In genomic region chr5:58231041-58231440, GRCh38 we compare ENCODE assay signal across 20 cellular contexts.
DNase-seq lines count a peak whose midpoint lies in the region; ATAC-seq, FAIRE-seq and TF ChIP-seq lines count a peak whose summit lies in the region.
"Had no signal": no experiment of that assay in that cellular context is flagged by ENCODE, and none has a peak within 500 bp of the region (broad histone marks: within the 10 kb centered on the region; RNA-seq: fewer than 3 reads in every experiment).

No MANE protein-coding gene starts in this region.

- no peaks in the 10 kb centered on the region for H3F3A ChIP-seq in PC-3 (ENCODE audit: low read length, unreplicated experiment)

- CTCF ChIA-PET in PC-3 (lab: Charles Lee), result no interaction called here
- CTCF ChIA-PET in endothelial cell of umbilical vein (lab: Charles Lee), result interaction anchor here (1.5 to 1.6 kb wide), 2 partner anchors 28 to 343 kb away, joined by 3 to 4 read pairs; no protein-coding TSS in a partner anchor

- in situ Hi-C loops in Caki2 (cut with HindIII; ENCODE audit: low pct_unique_long_range_greater_than_20kb, low sequenced_read_pairs), result no loop called here

- no peak for FAIRE-seq in endothelial cell of umbilical vein (lab: Jason Lieb, UNC)
- FAIRE-seq: A204.1, GM12878 had no signal

- TF ChIP-seq CTCF in PC-3 (conservative IDR thresholded peaks at IDR 0.05; ENCODE audit: low read depth, low read length) (no peak), endothelial cell of umbilical vein (IDR thresholded peaks at IDR 0.05; ENCODE audit: extremely low read depth in 1 of 2, insufficient read depth in 1 of 2, low read depth in 1 of 2, low read length in 2 of 2) (no peak)

- H3K27me3 ChIP-seq in PC-3 (ENCODE audit: low read length), result no peaks in the 10 kb centered on the region
- H3K27me3 ChIP-seq in endothelial cell of umbilical vein (ENCODE audit: control insufficient read depth in 2 of 2, insufficient read depth in 2 of 2, low read length in 2 of 2), result no peaks in the 10 kb centered on the region
- no peaks in the 10 kb centered on the region for H3K27me3 ChIP-seq in trophoblast cell (ENCODE audit: insufficient read depth, low read length)
- H3K27me3 ChIP-seq: BLaER1 treated with 17β-estradiol and CSF1 and Interleukin-3, amounts not matched to agents 10 nM and 100 nM; MG63 had no signal

- no peaks in the 10 kb centered on the region for H3K36me3 Mint-ChIP-seq in activated naive CD4-positive, alpha-beta T cell treated with anti-CD3 and anti-CD28 coated beads, Interleukin-2, amount 50 U/mL, for 72 hours

- no CpG with 5 or more reads among the region's 1 CpG for WGBS in trophoblast cell (ENCODE audit: extremely low coverage, insufficient coverage, insufficient read length)

- H3K36me3 ChIP-seq in PC-3 (ENCODE audit: low read depth, low read length) (no peaks in the 10 kb centered on the region), endothelial cell of umbilical vein (ENCODE audit: control insufficient read depth in 2 of 2, extremely low read depth in 1 of 2, insufficient read depth in 2 of 2, low read length in 2 of 2) (no peaks in the 10 kb centered on the region), trophoblast cell (ENCODE audit: control insufficient read depth in 1 of 2, insufficient read depth in 2 of 2, low read length in 2 of 2) (no peaks in the 10 kb centered on the region)
- H3K36me3 ChIP-seq: BLaER1 treated with 17β-estradiol and CSF1 and Interleukin-3, amounts not matched to agents 10 nM and 100 nM; MG63 had no signal

- H4K8ac ChIP-seq in trophoblast cell (ENCODE audit: low read depth, low read length), result no peak overlapping the region

- no peak for TF ChIP-seq POLR2A in endothelial cell of umbilical vein (IDR thresholded peaks at IDR 0.05; ENCODE audit: low read depth, low read length)

- no peak overlapping the region for H4K91ac ChIP-seq in trophoblast cell (ENCODE audit: low read depth, low read length)

- H2AFZ ChIP-seq in PC-3 (ENCODE audit: low read length), result no peak overlapping the region
- H2AFZ ChIP-seq in endothelial cell of umbilical vein (ENCODE audit: low read depth, low read length), result peak overlapping the region; percentile 29
- no peak overlapping the region for H2AFZ ChIP-seq in trophoblast cell (ENCODE audit: insufficient read depth, low read length, poor library complexity)

- ATAC-seq in PC-3 (peak; percentile 40), HG02588 (IDR thresholded peaks at IDR 0.05; ENCODE audit: unreplicated experiment) (no peak), GM21367 (IDR thresholded peaks at IDR 0.05; ENCODE audit: unreplicated experiment) (no peak)
- no peak for ATAC-seq in activated naive CD4-positive, alpha-beta T cell treated with anti-CD3 and anti-CD28 coated beads, Interleukin-2, amount 50 U/mL, for 72 hours
- ATAC-seq: GM12878, HCT116 had no signal

- H2BK120ac ChIP-seq in trophoblast cell (ENCODE audit: insufficient read depth, low read length, poor library complexity), result no peak overlapping the region

- no peak overlapping the region for H3K4ac ChIP-seq in trophoblast cell (ENCODE audit: low read depth, low read length)

- no peak overlapping the region for H4K12ac ChIP-seq in trophoblast cell (ENCODE audit: low read depth, low read length)

- POLR2A ChIA-PET in PC-3 (lab: Charles Lee; ENCODE audit: unreplicated experiment), result no interaction called here
- POLR2A ChIA-PET in endothelial cell of umbilical vein (lab: Charles Lee), result no interaction called here

- dilution Hi-C loops in endothelial cell of umbilical vein (cut with MboI; ENCODE audit: extremely low pct_ligation_motif_present, low sequenced_read_pairs), result no loop called here

- no peak overlapping the region for H2AK5ac ChIP-seq in trophoblast cell (ENCODE audit: low read length)

- no peaks in the 10 kb centered on the region for H3K9me2 ChIP-seq in PC-3 (replicated peaks; ENCODE audit: low read length)

- H2BK12ac ChIP-seq in trophoblast cell (ENCODE audit: low read length), result no peak overlapping the region

- intact Hi-C loops in PC-3 (cut with micrococcal nuclease), result no loop called here
- intact Hi-C loops in endothelial cell of umbilical vein (cut with micrococcal nuclease), result no loop called here

- BruUV-seq in PC-3 (replicated peaks; lab: Mats Ljungman, UMichigan) (no TSS peak), endothelial cell of umbilical vein (replicated peaks; lab: Mats Ljungman, UMichigan) (no TSS peak)

- no peaks in the 10 kb centered on the region for H3K79me2 ChIP-seq in PC-3 (ENCODE audit: low read length)
- no peaks in the 10 kb centered on the region for H3K79me2 ChIP-seq in endothelial cell of umbilical vein (ENCODE audit: control insufficient read depth, insufficient read depth, low read length)
- no peaks in the 10 kb centered on the region for H3K79me2 ChIP-seq in trophoblast cell (ENCODE audit: control insufficient read depth, insufficient read depth, low read length, poor library complexity)

- no peak overlapping the region for H3K18ac ChIP-seq in trophoblast cell (ENCODE audit: low read length)

- no peaks in the 10 kb centered on the region for H3K4me1 ChIP-seq in PC-3 (ENCODE audit: insufficient read depth, low read length)
- H3K4me1 ChIP-seq in endothelial cell of umbilical vein (ENCODE audit: control insufficient read depth, extremely low read depth, insufficient read depth, low read length), result no peaks in the 10 kb centered on the region
- H3K4me1 ChIP-seq in trophoblast cell (ENCODE audit: control insufficient read depth in 1 of 2, insufficient read depth in 2 of 2, low read length in 2 of 2), result peaks cover 0 to 3% of the 10 kb centered on the region in 2 experiments

- H3K14ac ChIP-seq in trophoblast cell (ENCODE audit: low read length), result no peak overlapping the region

- H3K9me1 ChIP-seq in endothelial cell of umbilical vein (replicated peaks; ENCODE audit: control insufficient read depth, extremely low read depth, insufficient read depth, low read length), result no peaks in the 10 kb centered on the region

- no peak overlapping the region for H3K9ac ChIP-seq in PC-3 (ENCODE audit: low read length)
- H3K9ac ChIP-seq in endothelial cell of umbilical vein (replicated peaks; ENCODE audit: extremely low read depth, insufficient read depth, low read length), result no peak overlapping the region
- H3K9ac ChIP-seq in trophoblast cell (ENCODE audit: low read length), result no peak overlapping the region
- H3K9ac ChIP-seq: BLaER1 treated with 17β-estradiol and CSF1 and Interleukin-3, amounts not matched to agents 10 nM and 100 nM had no signal

- H3K27ac Mint-ChIP-seq in activated naive CD4-positive, alpha-beta T cell treated with anti-CD3 and anti-CD28 coated beads, Interleukin-2, amount 50 U/mL, for 72 hours, result no peak overlapping the region

- peak; percentile 37 for DNase-seq in Caki2 (ENCODE audit: low read depth)
- DNase-seq in PC-3, result peak; percentile 32
- DNase-seq in endothelial cell of umbilical vein (ENCODE audit: low read depth, low spot score), result no peak
- DNase-seq in trophoblast cell, result peak; percentile 4 to 66
- no peak for DNase-seq in NCI-H2171 (lab: John Stamatoyannopoulos, UW)
- DNase-seq in activated naive CD4-positive, alpha-beta T cell treated with anti-CD3 and anti-CD28 coated beads, Interleukin-2, amount 50 U/mL, for 72 hours (ENCODE audit: low spot score in 2 of 2), result no peak
- DNase-seq: DND-41; GDM1; KG1; MG63; NCI-H1092 treated with DMSO at 0.1 percent for 48 hours; NCI-H1694; NK-92 treated with Interleukin-12 subunit alpha and Interleukin-12 subunit beta, amount 100 ng/mL, for 24 hours; OCI-M1 had no signal

- no peaks in the 10 kb centered on the region for H3K9me3 ChIP-seq in PC-3 (ENCODE audit: low read length)
- no peaks in the 10 kb centered on the region for H3K9me3 ChIP-seq in endothelial cell of umbilical vein (replicated peaks; ENCODE audit: control insufficient read depth, insufficient read depth, low read length)
- H3K9me3 ChIP-seq in trophoblast cell (ENCODE audit: insufficient read depth, low read depth, low read length), result no peaks in the 10 kb centered on the region
- H3K9me3 ChIP-seq: BLaER1 treated with 17β-estradiol and CSF1 and Interleukin-3, amounts not matched to agents 10 nM and 100 nM; MG63 had no signal

- H3K23ac ChIP-seq in trophoblast cell (ENCODE audit: low read length), result no peak overlapping the region

- no peaks in the 10 kb centered on the region for H4K20me1 ChIP-seq in PC-3 (ENCODE audit: low read length)
- no peaks in the 10 kb centered on the region for H4K20me1 ChIP-seq in endothelial cell of umbilical vein (replicated peaks; ENCODE audit: control insufficient read depth, extremely low read depth, insufficient read depth, low read length)
- H4K20me1 ChIP-seq: BLaER1 treated with 17β-estradiol and CSF1 and Interleukin-3, amounts not matched to agents 10 nM and 100 nM had no signal

- peaks cover 3% of the 10 kb centered on the region for H3K79me1 ChIP-seq in trophoblast cell (ENCODE audit: low read length)

- no peak overlapping the region for H2BK5ac ChIP-seq in trophoblast cell (ENCODE audit: low read depth, low read length, poor library complexity)

- H3K9me3 Mint-ChIP-seq in activated naive CD4-positive, alpha-beta T cell treated with anti-CD3 and anti-CD28 coated beads, Interleukin-2, amount 50 U/mL, for 72 hours, result no peaks in the 10 kb centered on the region

- no peak overlapping the region for H3K4me2 ChIP-seq in PC-3 (ENCODE audit: low read length)
- H3K4me2 ChIP-seq in endothelial cell of umbilical vein (ENCODE audit: insufficient read depth, low read length), result no peak overlapping the region
- H3K4me2 ChIP-seq in trophoblast cell (ENCODE audit: low read length), result no peak overlapping the region
- H3K4me2 ChIP-seq: BLaER1 treated with 17β-estradiol and CSF1 and Interleukin-3, amounts not matched to agents 10 nM and 100 nM had no signal

- H3K27ac ChIP-seq in PC-3 (ENCODE audit: low read length) (no peak overlapping the region), endothelial cell of umbilical vein (ENCODE audit: insufficient read depth, low read depth, low read length) (no peak overlapping the region), trophoblast cell (ENCODE audit: low read depth, low read length) (no peak overlapping the region)
- H3K27ac ChIP-seq: BLaER1 treated with 17β-estradiol and CSF1 and Interleukin-3, amounts not matched to agents 10 nM and 100 nM had no signal

- H3K4me3 ChIP-seq in PC-3 (ENCODE audit: low read length) (no peak overlapping the region), endothelial cell of umbilical vein (replicated peaks in 1 of 3; ENCODE audit: insufficient read depth in 1 of 3, low read depth in 1 of 3, low read length in 3 of 3) (no peak overlapping the region), trophoblast cell (ENCODE audit: low read depth, low read length) (no peak overlapping the region)
- H3K4me3 ChIP-seq: BLaER1 treated with 17β-estradiol and CSF1 and Interleukin-3, amounts not matched to agents 10 nM and 100 nM; GM12878; MG63 had no signal

TF ChIP-seq in endothelial cell of umbilical vein, 7 proteins besides CTCF, POLR2A, EP300 and RAD21 (continues in another document):
- TF ChIP-seq MAX (IDR thresholded peaks at IDR 0.05; ENCODE audit: insufficient read depth, insufficient read length) (no peak), GATA2 (IDR thresholded peaks at IDR 0.05; ENCODE audit: insufficient read depth, insufficient read length, low read depth, low read length) (no peak), POLR2AphosphoS5 (IDR thresholded peaks at IDR 0.05; ENCODE audit: insufficient read depth, low read depth, low read length) (no peak)

Comparison
In these comparisons a context has a peak if more than half of its experiments do, and no peak if none do; other contexts are left out.
1. DNase-seq: peak in Caki2 (single experiment), PC-3 (single experiment) and trophoblast cell (2 of 2); none in endothelial cell of umbilical vein (single experiment), NCI-H2171 (single experiment) and activated naive CD4-positive, alpha-beta T cell treated with anti-CD3 and anti-CD28 coated beads, Interleukin-2, amount 50 U/mL, for 72 hours (0 of 2).